ENCODE assay signal across 19 cellular contexts in the genomic region with DNA sequence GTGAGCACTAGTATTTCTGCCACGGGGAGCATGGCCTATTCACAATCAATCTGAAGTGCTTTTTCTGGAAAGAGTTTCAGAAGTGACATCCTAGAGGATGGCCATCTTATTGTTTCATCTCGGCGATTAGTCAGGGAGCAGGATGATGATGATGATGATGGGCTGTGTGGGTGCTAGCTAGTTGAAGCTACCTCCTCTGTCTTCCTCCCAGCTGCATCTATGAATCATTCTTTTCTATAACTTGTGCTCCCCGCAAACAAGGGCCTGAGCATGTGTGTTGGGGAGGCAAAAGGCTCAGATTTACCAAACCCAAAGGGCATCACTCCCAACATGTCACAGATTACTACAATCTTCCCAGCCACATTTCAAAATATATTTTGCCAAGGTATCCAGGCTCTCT.
DNase-seq lines count a peak whose midpoint lies in the region; ATAC-seq, FAIRE-seq and TF ChIP-seq lines count a peak whose summit lies in the region.
"Had no signal": no experiment of that assay in that cellular context is flagged by ENCODE, and none has a peak within 500 bp of the region (broad histone marks: within the 10 kb centered on the region; RNA-seq: fewer than 3 reads in every experiment).

No MANE protein-coding gene starts in this region.

- no peak for TF ChIP-seq POLR2A in A549 (IDR thresholded peaks at IDR 0.05; ENCODE audit: low read length)

- H3K36me3 Mint-ChIP-seq in nephron (ENCODE audit: low read depth): no peaks in the 10 kb centered on the region
- H3K36me3 Mint-ChIP-seq: CD8-positive, alpha-beta T cell had no signal

- no peak overlapping the region for H3K4me3 ChIP-seq in A549
- H3K4me3 ChIP-seq: GM23338 had no signal

- peaks cover 100% of the 10 kb centered on the region for H3K4me1 ChIP-seq in A549

- TF ChIP-seq CTCF in A549 (IDR thresholded peaks at IDR 0.05) (no peak), VCaP (conservative IDR thresholded peaks at IDR 0.05) (no peak), nephron (IDR thresholded peaks at IDR 0.05; ENCODE audit: unreplicated experiment in 3 of 3) (no peak)

- ATAC-seq in A549 (no peak), GM21528 (IDR thresholded peaks at IDR 0.05; ENCODE audit: low FRiP score, unreplicated experiment) (no peak), GM21423 (IDR thresholded peaks at IDR 0.05; ENCODE audit: unreplicated experiment) (no peak)
- ATAC-seq: CD8-positive, alpha-beta T cell; GM23338 had no signal

- H3K27ac Mint-ChIP-seq in nephron: peak overlapping the region; percentile 67 to 92 (median 74)
- H3K27ac Mint-ChIP-seq: CD8-positive, alpha-beta T cell; GM23338; IgD-negative memory B cell had no signal

- DNase-seq in A549 (ENCODE audit: low read depth in 1 of 2, low spot score in 1 of 2) (no peak), urothelium cell line (ENCODE audit: low spot score) (no peak), AML-193 (lab: John Stamatoyannopoulos, UW) (no peak)
- DNase-seq: BE2C; Caco-2; CD8-positive, alpha-beta T cell; DND-41; GDM1; H7; KG1 had no signal

- FAIRE-seq in A549 (lab: Jason Lieb, UNC): no peak
- FAIRE-seq in urothelium cell line (lab: Jason Lieb, UNC): peak; percentile 65
- FAIRE-seq: GM12892, GM19239 had no signal

- H3K4me3 Mint-ChIP-seq in nephron: no peak overlapping the region
- H3K4me3 Mint-ChIP-seq: CD8-positive, alpha-beta T cell; GM23338; IgD-negative memory B cell had no signal

- H3K9me3 ChIP-seq in A549: no peaks in the 10 kb centered on the region
- H3K9me3 ChIP-seq: BE2C, Caco-2 had no signal

- no peak for TF ChIP-seq RAD21 in A549 (conservative IDR thresholded peaks at IDR 0.05 in 1 of 2, IDR thresholded peaks at IDR 0.05 in 1 of 2)

- 93% methylated on average over 4 of the region's 4 CpGs for WGBS in A549 (ENCODE audit: missing lambda C conversion rate)

- POLR2A ChIA-PET in A549 (lab: Yijun Ruan, JAX): no interaction called here

- H3K9me3 Mint-ChIP-seq in nephron: peaks cover 6% of the 10 kb centered on the region
- H3K9me3 Mint-ChIP-seq: CD8-positive, alpha-beta T cell; IgD-negative memory B cell had no signal

- CTCF ChIA-PET in A549 (lab: Yijun Ruan, JAX): no interaction called here

- peaks cover 6% of the 10 kb centered on the region for H3K4me1 Mint-ChIP-seq in nephron
- H3K4me1 Mint-ChIP-seq: IgD-negative memory B cell had no signal

- TF ChIP-seq EP300 in A549 (IDR thresholded peaks at IDR 0.05): no peak

- no peaks in the 10 kb centered on the region for H3K27me3 Mint-ChIP-seq in nephron (ENCODE audit: low read depth)

- peak overlapping the region; percentile 72 for H3K4me2 ChIP-seq in A549
- H3K4me2 ChIP-seq: GM23338 had no signal

- H3K27ac ChIP-seq in A549 (peak overlapping the region; percentile 95 to 97), VCaP (peak overlapping the region; percentile 82)
- H3K27ac ChIP-seq: C4-2B had no signal

TF ChIP-seq in A549, 52 proteins besides CTCF, POLR2A, EP300 and RAD21:
- no peak for TF ChIP-seq ZSCAN20 (CRISPR knock-in tag; IDR thresholded peaks at IDR 0.05)
- TF ChIP-seq JUN (IDR thresholded peaks at IDR 0.05): no peak
- TF ChIP-seq REST (IDR thresholded peaks at IDR 0.05): no peak
- no peak for TF ChIP-seq FOXS1 (CRISPR knock-in tag; IDR thresholded peaks at IDR 0.05)
